In the genomic region with DNA sequence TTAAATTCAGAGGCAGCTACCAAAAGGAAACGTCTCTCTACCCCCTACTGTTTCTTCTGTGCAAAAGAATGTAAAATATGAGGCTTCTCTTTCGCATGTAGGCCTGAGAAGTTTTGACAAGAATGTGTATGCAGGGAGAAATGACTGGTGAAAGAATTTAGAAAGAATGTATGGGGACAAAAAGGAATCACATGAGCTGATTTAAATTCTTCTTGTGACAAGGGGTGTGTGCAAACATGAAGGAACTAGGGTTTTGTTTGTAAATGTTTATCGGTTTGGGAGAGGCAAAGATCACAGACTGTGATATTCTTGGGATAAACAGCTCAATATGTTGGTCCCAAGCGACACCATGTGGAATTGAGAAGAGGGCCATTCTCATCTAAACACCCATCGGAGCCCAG, we compare ENCODE assay signal across 1 cellular context.
TF ChIP-seq lines count a peak whose summit lies in the region.

No MANE protein-coding gene starts in this region.

TF ChIP-seq in H1, 55 proteins besides CTCF, POLR2A, EP300 and RAD21 (continued from another document):
- TF ChIP-seq SP1 (IDR thresholded peaks at IDR 0.05; ENCODE audit: low read depth, low read length), result 0 out of 2 replicates have a peak, but pooled peaks have one; percentile 30
- TF ChIP-seq RNF2 (IDR thresholded peaks at IDR 0.05; ENCODE audit: borderline replicate concordance, low read depth, low read length, missing control alignments, poor library complexity, severe bottlenecking), result no peak
- TF ChIP-seq TAF7 (optimal IDR thresholded peaks at IDR 0.05; ENCODE audit: borderline replicate concordance, low read depth, low read length), result no peak
- TF ChIP-seq, protein P1, sequence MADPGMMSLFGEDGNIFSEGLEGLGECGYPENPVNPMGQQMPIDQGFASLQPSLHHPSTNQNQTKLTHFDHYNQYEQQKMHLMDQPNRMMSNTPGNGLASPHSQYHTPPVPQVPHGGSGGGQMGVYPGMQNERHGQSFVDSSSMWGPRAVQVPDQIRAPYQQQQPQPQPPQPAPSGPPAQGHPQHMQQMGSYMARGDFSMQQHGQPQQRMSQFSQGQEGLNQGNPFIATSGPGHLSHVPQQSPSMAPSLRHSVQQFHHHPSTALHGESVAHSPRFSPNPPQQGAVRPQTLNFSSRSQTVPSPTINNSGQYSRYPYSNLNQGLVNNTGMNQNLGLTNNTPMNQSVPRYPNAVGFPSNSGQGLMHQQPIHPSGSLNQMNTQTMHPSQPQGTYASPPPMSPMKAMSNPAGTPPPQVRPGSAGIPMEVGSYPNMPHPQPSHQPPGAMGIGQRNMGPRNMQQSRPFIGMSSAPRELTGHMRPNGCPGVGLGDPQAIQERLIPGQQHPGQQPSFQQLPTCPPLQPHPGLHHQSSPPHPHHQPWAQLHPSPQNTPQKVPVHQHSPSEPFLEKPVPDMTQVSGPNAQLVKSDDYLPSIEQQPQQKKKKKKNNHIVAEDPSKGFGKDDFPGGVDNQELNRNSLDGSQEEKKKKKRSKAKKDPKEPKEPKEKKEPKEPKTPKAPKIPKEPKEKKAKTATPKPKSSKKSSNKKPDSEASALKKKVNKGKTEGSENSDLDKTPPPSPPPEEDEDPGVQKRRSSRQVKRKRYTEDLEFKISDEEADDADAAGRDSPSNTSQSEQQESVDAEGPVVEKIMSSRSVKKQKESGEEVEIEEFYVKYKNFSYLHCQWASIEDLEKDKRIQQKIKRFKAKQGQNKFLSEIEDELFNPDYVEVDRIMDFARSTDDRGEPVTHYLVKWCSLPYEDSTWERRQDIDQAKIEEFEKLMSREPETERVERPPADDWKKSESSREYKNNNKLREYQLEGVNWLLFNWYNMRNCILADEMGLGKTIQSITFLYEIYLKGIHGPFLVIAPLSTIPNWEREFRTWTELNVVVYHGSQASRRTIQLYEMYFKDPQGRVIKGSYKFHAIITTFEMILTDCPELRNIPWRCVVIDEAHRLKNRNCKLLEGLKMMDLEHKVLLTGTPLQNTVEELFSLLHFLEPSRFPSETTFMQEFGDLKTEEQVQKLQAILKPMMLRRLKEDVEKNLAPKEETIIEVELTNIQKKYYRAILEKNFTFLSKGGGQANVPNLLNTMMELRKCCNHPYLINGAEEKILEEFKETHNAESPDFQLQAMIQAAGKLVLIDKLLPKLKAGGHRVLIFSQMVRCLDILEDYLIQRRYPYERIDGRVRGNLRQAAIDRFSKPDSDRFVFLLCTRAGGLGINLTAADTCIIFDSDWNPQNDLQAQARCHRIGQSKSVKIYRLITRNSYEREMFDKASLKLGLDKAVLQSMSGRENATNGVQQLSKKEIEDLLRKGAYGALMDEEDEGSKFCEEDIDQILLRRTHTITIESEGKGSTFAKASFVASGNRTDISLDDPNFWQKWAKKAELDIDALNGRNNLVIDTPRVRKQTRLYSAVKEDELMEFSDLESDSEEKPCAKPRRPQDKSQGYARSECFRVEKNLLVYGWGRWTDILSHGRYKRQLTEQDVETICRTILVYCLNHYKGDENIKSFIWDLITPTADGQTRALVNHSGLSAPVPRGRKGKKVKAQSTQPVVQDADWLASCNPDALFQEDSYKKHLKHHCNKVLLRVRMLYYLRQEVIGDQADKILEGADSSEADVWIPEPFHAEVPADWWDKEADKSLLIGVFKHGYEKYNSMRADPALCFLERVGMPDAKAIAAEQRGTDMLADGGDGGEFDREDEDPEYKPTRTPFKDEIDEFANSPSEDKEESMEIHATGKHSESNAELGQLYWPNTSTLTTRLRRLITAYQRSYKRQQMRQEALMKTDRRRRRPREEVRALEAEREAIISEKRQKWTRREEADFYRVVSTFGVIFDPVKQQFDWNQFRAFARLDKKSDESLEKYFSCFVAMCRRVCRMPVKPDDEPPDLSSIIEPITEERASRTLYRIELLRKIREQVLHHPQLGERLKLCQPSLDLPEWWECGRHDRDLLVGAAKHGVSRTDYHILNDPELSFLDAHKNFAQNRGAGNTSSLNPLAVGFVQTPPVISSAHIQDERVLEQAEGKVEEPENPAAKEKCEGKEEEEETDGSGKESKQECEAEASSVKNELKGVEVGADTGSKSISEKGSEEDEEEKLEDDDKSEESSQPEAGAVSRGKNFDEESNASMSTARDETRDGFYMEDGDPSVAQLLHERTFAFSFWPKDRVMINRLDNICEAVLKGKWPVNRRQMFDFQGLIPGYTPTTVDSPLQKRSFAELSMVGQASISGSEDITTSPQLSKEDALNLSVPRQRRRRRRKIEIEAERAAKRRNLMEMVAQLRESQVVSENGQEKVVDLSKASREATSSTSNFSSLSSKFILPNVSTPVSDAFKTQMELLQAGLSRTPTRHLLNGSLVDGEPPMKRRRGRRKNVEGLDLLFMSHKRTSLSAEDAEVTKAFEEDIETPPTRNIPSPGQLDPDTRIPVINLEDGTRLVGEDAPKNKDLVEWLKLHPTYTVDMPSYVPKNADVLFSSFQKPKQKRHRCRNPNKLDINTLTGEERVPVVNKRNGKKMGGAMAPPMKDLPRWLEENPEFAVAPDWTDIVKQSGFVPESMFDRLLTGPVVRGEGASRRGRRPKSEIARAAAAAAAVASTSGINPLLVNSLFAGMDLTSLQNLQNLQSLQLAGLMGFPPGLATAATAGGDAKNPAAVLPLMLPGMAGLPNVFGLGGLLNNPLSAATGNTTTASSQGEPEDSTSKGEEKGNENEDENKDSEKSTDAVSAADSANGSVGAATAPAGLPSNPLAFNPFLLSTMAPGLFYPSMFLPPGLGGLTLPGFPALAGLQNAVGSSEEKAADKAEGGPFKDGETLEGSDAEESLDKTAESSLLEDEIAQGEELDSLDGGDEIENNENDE (IDR thresholded peaks at IDR 0.05; ENCODE audit: insufficient replicate concordance, low read length), result peak; percentile 80
- TF ChIP-seq TEAD4 (IDR thresholded peaks at IDR 0.05; ENCODE audit: low read depth, low read length), result peak; percentile 80
- no peak for TF ChIP-seq SUZ12 (IDR thresholded peaks at IDR 0.05; ENCODE audit: low read length)
- TF ChIP-seq BCL11A (IDR thresholded peaks at IDR 0.05; ENCODE audit: low read depth in 2 of 2, low read length in 2 of 2), result no peak
- peak in 1 of 2 experiments; percentile 34; a peak in 1 of 4 replicates for TF ChIP-seq HDAC2 (IDR thresholded peaks at IDR 0.05; ENCODE audit: borderline replicate concordance in 1 of 2, low read depth in 2 of 2, low read length in 2 of 2)
- TF ChIP-seq SIRT6 (IDR thresholded peaks at IDR 0.05; ENCODE audit: low read length), result no peak
